20 cellular contexts compared by ENCODE assay signal in the genomic region with DNA sequence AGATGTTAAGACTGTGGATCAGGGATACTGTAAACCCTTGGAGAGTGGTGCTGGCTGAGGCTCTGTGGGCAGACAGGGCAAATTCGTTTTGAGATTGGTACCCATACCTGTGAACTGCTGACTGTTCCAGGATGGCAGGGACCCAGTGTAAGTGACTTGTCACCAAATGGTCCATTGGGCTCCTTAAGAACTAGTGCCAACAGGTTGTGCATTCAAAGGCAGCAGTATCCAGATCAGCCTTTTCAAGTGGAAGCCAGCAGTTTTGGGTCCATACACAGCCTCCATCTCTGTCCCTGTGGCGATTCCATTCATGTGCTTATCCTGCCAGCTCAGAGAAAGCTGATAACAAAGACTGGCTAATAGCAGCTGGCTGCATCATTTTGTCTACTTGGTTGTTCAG.
DNase-seq lines count a peak whose midpoint lies in the region; ATAC-seq and TF ChIP-seq lines count a peak whose summit lies in the region.
"Had no signal": no experiment of that assay in that cellular context is flagged by ENCODE, and none has a peak within 500 bp of the region (broad histone marks: within the 10 kb centered on the region; RNA-seq: fewer than 3 reads in every experiment).

No MANE protein-coding gene starts in this region.

- H3F3A ChIP-seq in neural progenitor cell (ENCODE audit: low read depth) = peaks cover 34% of the 10 kb centered on the region

- no peak overlapping the region for H3K27ac ChIP-seq in neural progenitor cell
- no peak overlapping the region for H3K27ac ChIP-seq in osteoblast (ENCODE audit: low read depth, low read length)
- H3K27ac ChIP-seq: A549; BLaER1 treated with 17β-estradiol and CSF1 and Interleukin-3, amounts not matched to agents 10 nM and 100 nM had no signal

- H3K4me2 ChIP-seq in neural progenitor cell (peak overlapping the region; percentile 42), osteoblast (ENCODE audit: insufficient read depth, low read length) (no peak overlapping the region)
- H3K4me2 ChIP-seq: A549; BLaER1 treated with 17β-estradiol and CSF1 and Interleukin-3, amounts not matched to agents 10 nM and 100 nM; GM23338 had no signal

- H2AFZ ChIP-seq in neural progenitor cell (replicated peaks) = no peak overlapping the region
- H2AFZ ChIP-seq in osteoblast (ENCODE audit: low read length) = no peak overlapping the region
- H2AFZ ChIP-seq: GM23338 had no signal

- H3K4me3 ChIP-seq in neural progenitor cell (no peak overlapping the region), osteoblast (ENCODE audit: insufficient read depth, low read length) (no peak overlapping the region)
- H3K4me3 ChIP-seq: A549; BLaER1 treated with 17β-estradiol and CSF1 and Interleukin-3, amounts not matched to agents 10 nM and 100 nM; GM23338 had no signal

- H3K4me3 Mint-ChIP-seq in chondrocyte (ENCODE audit: unreplicated experiment) = no peak overlapping the region
- no peak overlapping the region for H3K4me3 Mint-ChIP-seq in neural progenitor cell
- H3K4me3 Mint-ChIP-seq in activated T-helper 2 cell treated with anti-CD3 and anti-CD28 coated beads, Interferon-gamma antibody, Interleukin-2, Interleukin-4, amounts not matched to agents 10 μg/mL and 5 μg/mL and 100 μg/mL, durations not matched to agents 14 hours and 24 hours and 36 hours (ENCODE audit: low read depth) = no peak overlapping the region
- H3K4me3 Mint-ChIP-seq: CD14-positive monocyte; CD4-positive, alpha-beta T cell; CD8-positive, alpha-beta memory T cell; GM23338; H9 had no signal

- H3K27me3 Mint-ChIP-seq in chondrocyte (ENCODE audit: low read depth) (peaks cover 4% of the 10 kb centered on the region), neural progenitor cell (ENCODE audit: insufficient read depth, low read depth) (peaks cover 3% of the 10 kb centered on the region)
- peaks cover 4% of the 10 kb centered on the region for H3K27me3 Mint-ChIP-seq in activated T-helper 2 cell treated with anti-CD3 and anti-CD28 coated beads, Interferon-gamma antibody, Interleukin-2, Interleukin-4, amounts not matched to agents 10 μg/mL and 5 μg/mL and 100 μg/mL, durations not matched to agents 14 hours and 24 hours and 36 hours (ENCODE audit: low read depth)
- H3K27me3 Mint-ChIP-seq: CD4-positive, alpha-beta T cell had no signal

- H3K79me2 ChIP-seq in neural progenitor cell (ENCODE audit: low read depth) (no peaks in the 10 kb centered on the region), osteoblast (ENCODE audit: insufficient read depth, low read length) (no peaks in the 10 kb centered on the region)

- H3K36me3 ChIP-seq in neural progenitor cell = no peaks in the 10 kb centered on the region
- H3K36me3 ChIP-seq in osteoblast (ENCODE audit: insufficient read depth, low read length) = no peaks in the 10 kb centered on the region
- H3K36me3 ChIP-seq: BE2C; BLaER1 treated with 17β-estradiol and CSF1 and Interleukin-3, amounts not matched to agents 10 nM and 100 nM had no signal

- peaks cover 22% of the 10 kb centered on the region for H3K4me1 ChIP-seq in neural progenitor cell
- no peaks in the 10 kb centered on the region for H3K4me1 ChIP-seq in osteoblast (ENCODE audit: insufficient read depth, low read length)
- H3K4me1 ChIP-seq: A549; BLaER1 treated with 17β-estradiol and CSF1 and Interleukin-3, amounts not matched to agents 10 nM and 100 nM had no signal

- no peak overlapping the region for H3K9ac ChIP-seq in neural progenitor cell
- H3K9ac ChIP-seq: BLaER1 treated with 17β-estradiol and CSF1 and Interleukin-3, amounts not matched to agents 10 nM and 100 nM had no signal

- H3K9me3 ChIP-seq in neural progenitor cell (ENCODE audit: low read depth) = no peaks in the 10 kb centered on the region
- no peaks in the 10 kb centered on the region for H3K9me3 ChIP-seq in osteoblast (ENCODE audit: low read depth, low read length)
- H3K9me3 ChIP-seq: A549, BE2C had no signal

- no peak for ATAC-seq in GM19351 (IDR thresholded peaks at IDR 0.05; ENCODE audit: unreplicated experiment)
- ATAC-seq: GM23338, HCT116 had no signal

- no peaks in the 10 kb centered on the region for H3K36me3 Mint-ChIP-seq in chondrocyte (ENCODE audit: low read depth)
- no peaks in the 10 kb centered on the region for H3K36me3 Mint-ChIP-seq in neural progenitor cell
- no peaks in the 10 kb centered on the region for H3K36me3 Mint-ChIP-seq in activated T-helper 2 cell treated with anti-CD3 and anti-CD28 coated beads, Interferon-gamma antibody, Interleukin-2, Interleukin-4, amounts not matched to agents 10 μg/mL and 5 μg/mL and 100 μg/mL, durations not matched to agents 14 hours and 24 hours and 36 hours (ENCODE audit: low read depth)
- H3K36me3 Mint-ChIP-seq: CD14-positive monocyte; CD8-positive, alpha-beta memory T cell had no signal

- H3K27me3 ChIP-seq in neural progenitor cell (no peaks in the 10 kb centered on the region), osteoblast (ENCODE audit: insufficient read depth, low read length) (peaks cover 23% of the 10 kb centered on the region)
- H3K27me3 ChIP-seq: BE2C; BLaER1 treated with 17β-estradiol and CSF1 and Interleukin-3, amounts not matched to agents 10 nM and 100 nM had no signal

- H3K9me3 Mint-ChIP-seq in chondrocyte (ENCODE audit: low read depth) (no peaks in the 10 kb centered on the region), neural progenitor cell (no peaks in the 10 kb centered on the region)
- no peaks in the 10 kb centered on the region for H3K9me3 Mint-ChIP-seq in activated T-helper 2 cell treated with anti-CD3 and anti-CD28 coated beads, Interferon-gamma antibody, Interleukin-2, Interleukin-4, amounts not matched to agents 10 μg/mL and 5 μg/mL and 100 μg/mL, durations not matched to agents 14 hours and 24 hours and 36 hours
- H3K9me3 Mint-ChIP-seq: CD4-positive, alpha-beta T cell; CD8-positive, alpha-beta memory T cell; GM23338; H9 had no signal

- DNase-seq in NCI-H82 (lab: John Stamatoyannopoulos, UW) = peak; percentile 3
- no peak for DNase-seq in NCI-H82 treated with DMSO at 0.1 percent for 48 hours (lab: John Stamatoyannopoulos, UW; ENCODE audit: unreplicated experiment)
- no peak for DNase-seq in chondrocyte (ENCODE audit: low spot score)
- peak; percentile 39 for DNase-seq in neural progenitor cell (ENCODE audit: low spot score)
- DNase-seq in osteoblast (ENCODE audit: insufficient read length, low spot score, missing footprints) = no peak
- DNase-seq in activated T-helper 2 cell treated with anti-CD3 and anti-CD28 coated beads, Interferon-gamma antibody, Interleukin-2, Interleukin-4, amounts not matched to agents 10 μg/mL and 5 μg/mL and 100 μg/mL, durations not matched to agents 14 hours and 24 hours and 36 hours (ENCODE audit: low spot score) = no peak
- DNase-seq: 8988T; ACHN; AML-193; BE2C; CD4-positive, alpha-beta T cell; CD8-positive, alpha-beta memory T cell; DMS 273 treated with DMSO at 0.1 percent for 48 hours; H9 had no signal

- no peaks in the 10 kb centered on the region for H4K20me1 ChIP-seq in neural progenitor cell (ENCODE audit: low read depth)
- no peaks in the 10 kb centered on the region for H4K20me1 ChIP-seq in osteoblast (ENCODE audit: insufficient read depth, low read length)
- H4K20me1 ChIP-seq: BLaER1 treated with 17β-estradiol and CSF1 and Interleukin-3, amounts not matched to agents 10 nM and 100 nM had no signal

- intact Hi-C loops in activated T-helper 2 cell treated with anti-CD3 and anti-CD28 coated beads, Interferon-gamma antibody, Interleukin-2, Interleukin-4, amounts not matched to agents 10 μg/mL and 5 μg/mL and 100 μg/mL, durations not matched to agents 14 hours and 24 hours and 36 hours (cut with micrococcal nuclease) = no loop called here

- H3K4me1 Mint-ChIP-seq in chondrocyte (ENCODE audit: low read depth) (no peaks in the 10 kb centered on the region), neural progenitor cell (peaks cover 3% of the 10 kb centered on the region)
- no peaks in the 10 kb centered on the region for H3K4me1 Mint-ChIP-seq in activated T-helper 2 cell treated with anti-CD3 and anti-CD28 coated beads, Interferon-gamma antibody, Interleukin-2, Interleukin-4, amounts not matched to agents 10 μg/mL and 5 μg/mL and 100 μg/mL, durations not matched to agents 14 hours and 24 hours and 36 hours (ENCODE audit: low read depth)
- H3K4me1 Mint-ChIP-seq: CD14-positive monocyte; CD8-positive, alpha-beta memory T cell; GM23338 had no signal

- peak overlapping the region; percentile 23 for H3K27ac Mint-ChIP-seq in chondrocyte (ENCODE audit: unreplicated experiment)
- no peak overlapping the region for H3K27ac Mint-ChIP-seq in neural progenitor cell
- no peak overlapping the region for H3K27ac Mint-ChIP-seq in activated T-helper 2 cell treated with anti-CD3 and anti-CD28 coated beads, Interferon-gamma antibody, Interleukin-2, Interleukin-4, amounts not matched to agents 10 μg/mL and 5 μg/mL and 100 μg/mL, durations not matched to agents 14 hours and 24 hours and 36 hours
- H3K27ac Mint-ChIP-seq: CD14-positive monocyte; CD4-positive, alpha-beta T cell; CD8-positive, alpha-beta memory T cell; GM23338; H9 had no signal

- no peak for TF ChIP-seq CTCF in chondrocyte (IDR thresholded peaks at IDR 0.05)
- TF ChIP-seq CTCF in neural progenitor cell (IDR thresholded peaks at IDR 0.05) = no peak
- TF ChIP-seq CTCF in osteoblast (IDR thresholded peaks at IDR 0.05; ENCODE audit: extremely low read depth, low read depth, low read length) = no peak

Comparison
In these comparisons a context has a peak if more than half of its experiments do, and no peak if none do; other contexts are left out.
1. DNase-seq: peak in NCI-H82 (single experiment) and neural progenitor cell (single experiment); none in NCI-H82 treated with DMSO at 0.1 percent for 48 hours (single experiment), chondrocyte (single experiment), osteoblast (single experiment) and activated T-helper 2 cell treated with anti-CD3 and anti-CD28 coated beads, Interferon-gamma antibody, Interleukin-2, Interleukin-4, amounts not matched to agents 10 μg/mL and 5 μg/mL and 100 μg/mL, durations not matched to agents 14 hours and 24 hours and 36 hours (single experiment).